Comparison of ENCODE assay signal across 10 cellular contexts in the genomic region with DNA sequence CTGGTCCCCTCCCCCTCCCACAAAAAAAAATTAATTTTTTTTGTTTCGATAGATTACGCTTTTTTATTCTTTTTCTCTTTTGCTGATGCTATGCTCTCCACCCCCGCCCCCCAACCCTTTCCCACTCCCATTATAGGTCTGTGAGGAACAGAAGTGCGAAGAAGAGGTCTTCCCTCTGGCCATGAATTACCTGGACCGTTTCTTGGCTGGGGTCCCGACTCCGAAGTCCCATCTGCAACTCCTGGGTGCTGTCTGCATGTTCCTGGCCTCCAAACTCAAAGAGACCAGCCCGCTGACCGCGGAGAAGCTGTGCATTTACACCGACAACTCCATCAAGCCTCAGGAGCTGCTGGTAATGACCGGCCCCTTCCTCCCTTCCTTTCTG. TPM values are rescaled to one million over a fixed set of nuclear protein-coding genes. Genes with fewer than 3 reads are reported as not detected.
A peak's percentile ranks its signal among the peaks of the same experiment; 100 is the strongest.
DNase-seq lines count a peak whose midpoint lies in the region; ATAC-seq and TF ChIP-seq lines count a peak whose summit lies in the region.
"Had no signal": no experiment of that assay in that cellular context is flagged by ENCODE, and none has a peak within 500 bp of the region (broad histone marks: within the 10 kb centered on the region; RNA-seq: fewer than 3 reads in every experiment).

No MANE protein-coding gene starts in this region.

- ATAC-seq in HG03196 (IDR thresholded peaks at IDR 0.05; ENCODE audit: unreplicated experiment): no peak
- ATAC-seq in GM21528 (IDR thresholded peaks at IDR 0.05; ENCODE audit: low FRiP score, unreplicated experiment): no peak

- H3K27ac Mint-ChIP-seq in CD4-positive, alpha-beta memory T cell: peak overlapping the region; percentile 91 to 100 (median 98)

- H3K27me3 ChIP-seq in CD4-positive, alpha-beta memory T cell (ENCODE audit: insufficient read depth, low read length): no peaks in the 10 kb centered on the region
- no peaks in the 10 kb centered on the region for H3K27me3 ChIP-seq in Peyer's patch
- peaks cover 6% of the 10 kb centered on the region for H3K27me3 ChIP-seq in neuron (ENCODE audit: insufficient read depth, low read length)

- H3K4me1 Mint-ChIP-seq in CD4-positive, alpha-beta memory T cell: peaks cover 33 to 84% (median 53%) of the 10 kb centered on the region in 4 donors

- no peaks in the 10 kb centered on the region for H3K27me3 Mint-ChIP-seq in CD4-positive, alpha-beta memory T cell

- peak overlapping the region; percentile 91 for H3K27ac ChIP-seq in CD4-positive, alpha-beta memory T cell (ENCODE audit: low read depth, low read length)
- H3K27ac ChIP-seq in Peyer's patch: peak overlapping the region; percentile 89 to 96 (median 94)

- H3K9me3 Mint-ChIP-seq in CD4-positive, alpha-beta memory T cell: no peaks in the 10 kb centered on the region

- peak overlapping the region; percentile 91 to 99 (median 96) for H3K4me3 Mint-ChIP-seq in CD4-positive, alpha-beta memory T cell

- H3K4me1 ChIP-seq in CD4-positive, alpha-beta memory T cell (ENCODE audit: insufficient read depth, low read length): peaks cover 65% of the 10 kb centered on the region
- H3K4me1 ChIP-seq in Peyer's patch (peaks cover 7 to 71% (median 13%) of the 10 kb centered on the region in 4 donors), neuron (ENCODE audit: insufficient read depth, low read length) (peaks cover 72% of the 10 kb centered on the region)

- TF ChIP-seq CTCF in Peyer's patch (IDR thresholded peaks at IDR 0.05): no peak
- TF ChIP-seq CTCF in epithelial cell of esophagus (IDR thresholded peaks at IDR 0.05; ENCODE audit: insufficient read depth, low read depth, low read length, missing control alignments): no peak

- no peak for DNase-seq in CD4-positive, alpha-beta memory T cell
- peak in 1 of 3 donors; percentile 60 for DNase-seq in Peyer's patch
- no peak for DNase-seq in epithelial cell of esophagus (ENCODE audit: low read depth)
- no peak for DNase-seq in activated gamma-delta T cell treated with Interleukin-2 at 50 U/mL for 16 hours
- no peak for DNase-seq in HuH-7.5 (ENCODE audit: low spot score)
- DNase-seq: GF-D8, SW 1271 had no signal

- H3K9me3 ChIP-seq in CD4-positive, alpha-beta memory T cell (ENCODE audit: control insufficient read depth in 1 of 2, low read length in 2 of 2): no peaks in the 10 kb centered on the region
- H3K9me3 ChIP-seq in Peyer's patch (no peaks in the 10 kb centered on the region), neuron (ENCODE audit: low read length) (no peaks in the 10 kb centered on the region)

- H3K36me3 ChIP-seq in CD4-positive, alpha-beta memory T cell (ENCODE audit: insufficient read depth, low read length): peaks cover 42% of the 10 kb centered on the region
- H3K36me3 ChIP-seq in Peyer's patch: peaks cover 0 to 13% (median 0%) of the 10 kb centered on the region in 3 donors
- peaks cover 38% of the 10 kb centered on the region for H3K36me3 ChIP-seq in neuron (ENCODE audit: insufficient read depth, low read length)

- H3K36me3 Mint-ChIP-seq in CD4-positive, alpha-beta memory T cell: peaks cover 39 to 74% of the 10 kb centered on the region in 2 donors

- CTCF ChIA-PET in CD4-positive, alpha-beta memory T cell (lab: Charles Lee; ENCODE audit: partially characterized antibody): interaction anchor here (0.8 to 16.3 kb wide), 39 partner anchors 8 to 412 kb away, joined by 3 to 304 read pairs (median 8); a partner anchor contains a TSS

- POLR2A ChIA-PET in CD4-positive, alpha-beta memory T cell (lab: Charles Lee; ENCODE audit: partially characterized antibody): interaction anchor here (1.0 to 13.1 kb wide), 22 partner anchors 7 to 403 kb away, joined by 3 to 253 read pairs (median 14); a partner anchor contains a TSS

- intact Hi-C loops in CD4-positive, alpha-beta memory T cell (cut with micrococcal nuclease): loop anchor here (1.0 kb wide), 1 partner anchor 132 kb away; no protein-coding TSS in a partner anchor

- TF ChIP-seq POLR2A in Peyer's patch (IDR thresholded peaks at IDR 0.05): no peak

- no peak overlapping the region for H2AFZ ChIP-seq in neuron (ENCODE audit: low read depth, low read length)

- peak overlapping the region; percentile 84 to 96 for H3K4me3 ChIP-seq in CD4-positive, alpha-beta memory T cell (ENCODE audit: low read length in 2 of 2)
- peak overlapping the region; percentile 55 to 89 (median 74) for H3K4me3 ChIP-seq in Peyer's patch
- H3K4me3 ChIP-seq in epithelial cell of esophagus (ENCODE audit: low read length): peak overlapping the region; percentile 97
- H3K4me3 ChIP-seq in neuron (ENCODE audit: low read length): peak overlapping the region; percentile 75

RNA-seq across cellular contexts. Expression of a gene that starts 2.3 kb away (rescaled TPM):
- total RNA-seq in CD4-positive, alpha-beta memory T cell: 100 to 1,000 TPM; 150 to 151 TPM
- 100 to 1,000 TPM in 1 of 2 donors, 10 to 100 TPM in 1; 83.3 to 103 TPM for polyA plus RNA-seq in CD4-positive, alpha-beta memory T cell
- 100 to 1,000 TPM in 2 of 4 donors, 10 to 100 TPM in 2; 72.0 to 162 (median 97.6) TPM for total RNA-seq in Peyer's patch

RNA-seq across cellular contexts. Expression of a gene that starts 45.2 kb away (rescaled TPM):
- total RNA-seq in CD4-positive, alpha-beta memory T cell: 10 to 100 TPM; 15.2 to 17.3 TPM
- polyA plus RNA-seq in CD4-positive, alpha-beta memory T cell: 1 to 10 TPM; 1.9 to 2.7 TPM
- 1 to 10 TPM; 1.7 to 8.0 (median 3.0) TPM for total RNA-seq in Peyer's patch
